21 cellular contexts compared by ENCODE assay signal in the genomic region with DNA sequence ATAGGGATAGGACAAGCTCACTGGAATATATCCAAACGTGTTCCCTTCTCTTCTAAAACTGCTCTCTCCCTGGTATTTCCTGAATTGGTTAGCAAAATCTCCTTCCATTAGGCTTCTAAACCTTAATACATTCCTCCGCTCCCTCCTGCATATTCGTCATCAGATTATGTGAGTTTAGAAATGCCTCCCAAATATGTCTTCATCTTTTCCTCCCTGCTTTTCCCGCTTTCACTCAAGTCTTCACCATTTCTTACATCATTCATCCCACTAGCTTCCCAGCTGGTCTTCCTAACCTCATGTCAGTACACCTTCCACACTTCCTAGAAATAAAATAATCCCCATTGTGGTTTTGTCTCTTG. TPM values are rescaled to one million over a fixed set of nuclear protein-coding genes. Genes with fewer than 3 reads are reported as not detected.
"Had no signal": no experiment of that assay in that cellular context is flagged by ENCODE, and none has a peak within 500 bp of the region (broad histone marks: within the 10 kb centered on the region; RNA-seq: fewer than 3 reads in every experiment).

No MANE protein-coding gene starts in this region.

- H3K4me3 ChIP-seq: coronary artery, dorsolateral prefrontal cortex, ovary, right atrium auricular region, sigmoid colon, skin epidermis, testis, tibial nerve had no signal

- H3K27me3 Mint-ChIP-seq: stimulated activated naive B cell treated with anti-CD40 and anti-IgM and Interleukin-4, amounts not matched to agents 10 μg/mL and 1 μg/mL and 100 μg/mL, for 72 hours; stimulated activated naive CD8-positive, alpha-beta T cell treated with anti-CD3 and anti-CD28 coated beads, Interleukin-15, amount 100 ng/mL, for 72 hours had no signal

- H3K27me3 ChIP-seq: ovary, right atrium auricular region, sigmoid colon, testis, tibial nerve had no signal

- H3K4me1 ChIP-seq: right atrium auricular region, sigmoid colon, testis, tibial nerve had no signal

- H3K36me3 Mint-ChIP-seq: naive thymus-derived CD4-positive, alpha-beta T cell; stimulated activated naive B cell treated with anti-CD40 and anti-IgM and Interleukin-4, amounts not matched to agents 10 μg/mL and 1 μg/mL and 100 μg/mL, for 72 hours had no signal

- H3K9me3 Mint-ChIP-seq: nephron progenitor cell; stimulated activated naive B cell treated with anti-CD40 and anti-IgM and Interleukin-4, amounts not matched to agents 10 μg/mL and 1 μg/mL and 100 μg/mL, for 72 hours; stimulated activated naive CD8-positive, alpha-beta T cell treated with anti-CD3 and anti-CD28 coated beads, Interleukin-15, amount 100 ng/mL, for 72 hours had no signal

- H3K4me3 Mint-ChIP-seq: naive thymus-derived CD4-positive, alpha-beta T cell; nephron progenitor cell; stimulated activated naive B cell treated with anti-CD40 and anti-IgM and Interleukin-4, amounts not matched to agents 10 μg/mL and 1 μg/mL and 100 μg/mL, for 72 hours; stimulated activated naive CD8-positive, alpha-beta T cell treated with anti-CD3 and anti-CD28 coated beads, Interleukin-15, amount 100 ng/mL, for 72 hours had no signal

- H3K4me1 Mint-ChIP-seq: stimulated activated naive B cell treated with anti-CD40 and anti-IgM and Interleukin-4, amounts not matched to agents 10 μg/mL and 1 μg/mL and 100 μg/mL, for 72 hours; stimulated activated naive CD8-positive, alpha-beta T cell treated with anti-CD3 and anti-CD28 coated beads, Interleukin-15, amount 100 ng/mL, for 72 hours had no signal

- ATAC-seq: left lobe of liver; naive thymus-derived CD4-positive, alpha-beta T cell; stimulated activated naive B cell treated with anti-CD40 and anti-IgM and Interleukin-4, amounts not matched to agents 10 μg/mL and 1 μg/mL and 100 μg/mL, for 72 hours; stimulated activated naive CD8-positive, alpha-beta T cell treated with anti-CD3 and anti-CD28 coated beads, Interleukin-15, amount 100 ng/mL, for 72 hours had no signal

- H3K9me3 ChIP-seq: ovary, right atrium auricular region, sigmoid colon, testis, tibial nerve had no signal

- H3K36me3 ChIP-seq: ovary, right atrium auricular region, sigmoid colon, tibial nerve had no signal

- DNase-seq: dorsolateral prefrontal cortex; effector CD8-positive, alpha-beta T cell; foreskin fibroblast; mammary epithelial cell; naive thymus-derived CD4-positive, alpha-beta T cell; nephron progenitor cell; ovary; sigmoid colon; stimulated activated CD4-positive, alpha-beta T cell treated with anti-CD3 and anti-CD28 coated beads, Interleukin-2, amount 100 ng/mL, for 24 hours; stimulated activated CD4-positive, alpha-beta T cell treated with anti-CD3 and anti-CD28 coated beads, Interleukin-4, amount 100 ng/mL, for 4 hours; stimulated activated naive B cell treated with anti-CD40 and anti-IgM and Interleukin-4, amounts not matched to agents 10 μg/mL and 1 μg/mL and 100 μg/mL, for 72 hours; stimulated activated naive CD8-positive, alpha-beta T cell treated with anti-CD3 and anti-CD28 coated beads, Interleukin-15, amount 100 ng/mL, for 72 hours; testis had no signal

RNA-seq across cellular contexts. Expression of a gene that starts 26.9 kb away (rescaled TPM):
- total RNA-seq: fibroblast of lung, left lobe of liver, mononuclear cell, right atrium auricular region, tibial nerve, ureter had no signal
